In the genomic region with DNA sequence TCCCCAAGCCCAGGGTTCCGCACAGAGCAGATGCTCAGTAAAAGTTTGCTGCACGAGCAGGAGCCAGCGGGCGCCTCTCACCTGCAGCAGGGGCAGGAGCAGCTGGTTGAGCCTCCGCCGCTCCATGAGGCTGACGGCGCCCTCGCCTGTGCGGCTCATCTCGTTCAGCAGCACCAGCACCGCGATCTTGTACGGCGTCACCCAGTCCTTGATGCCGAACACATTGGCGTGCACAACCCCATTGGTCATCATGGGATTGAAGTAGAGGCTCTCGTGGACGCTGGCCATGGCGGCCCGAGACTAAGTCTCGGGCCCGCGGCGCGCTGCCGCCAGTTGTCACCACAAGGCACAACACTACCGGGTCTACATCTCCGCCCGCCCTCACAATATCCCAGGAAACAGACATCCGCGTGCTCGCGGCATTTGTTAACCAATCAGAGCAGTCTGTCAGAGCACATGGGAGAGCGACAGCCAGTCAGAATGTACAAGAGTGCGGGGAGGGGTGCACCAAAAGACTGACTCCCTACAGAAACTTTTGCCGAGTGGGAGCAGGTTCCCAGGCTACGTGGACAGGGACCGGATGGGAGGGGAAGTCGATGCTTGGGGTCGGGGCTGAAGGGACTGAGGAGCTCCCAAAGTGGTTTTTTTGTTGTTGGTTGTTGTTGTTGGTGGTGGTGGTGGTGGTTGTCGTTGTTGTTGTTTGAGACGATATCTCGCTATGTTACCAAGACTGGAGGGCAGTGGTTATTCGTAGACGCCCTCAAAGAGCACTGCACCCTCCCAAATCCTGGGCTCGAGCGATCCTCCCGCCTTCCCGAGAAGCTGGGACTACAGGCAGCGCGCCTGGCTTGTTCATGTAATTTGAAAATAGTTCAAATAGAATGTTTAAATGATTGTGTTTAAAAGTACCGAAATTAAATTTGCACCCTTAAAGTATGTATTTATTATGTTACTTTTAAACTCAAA, we compare ENCODE assay signal across 8 cellular contexts. TPM values are rescaled to one million over a fixed set of nuclear protein-coding genes. Genes with fewer than 3 reads are reported as not detected.
DNase-seq lines count a peak whose midpoint lies in the region; ATAC-seq and TF ChIP-seq lines count a peak whose summit lies in the region.

A gene with protein sequence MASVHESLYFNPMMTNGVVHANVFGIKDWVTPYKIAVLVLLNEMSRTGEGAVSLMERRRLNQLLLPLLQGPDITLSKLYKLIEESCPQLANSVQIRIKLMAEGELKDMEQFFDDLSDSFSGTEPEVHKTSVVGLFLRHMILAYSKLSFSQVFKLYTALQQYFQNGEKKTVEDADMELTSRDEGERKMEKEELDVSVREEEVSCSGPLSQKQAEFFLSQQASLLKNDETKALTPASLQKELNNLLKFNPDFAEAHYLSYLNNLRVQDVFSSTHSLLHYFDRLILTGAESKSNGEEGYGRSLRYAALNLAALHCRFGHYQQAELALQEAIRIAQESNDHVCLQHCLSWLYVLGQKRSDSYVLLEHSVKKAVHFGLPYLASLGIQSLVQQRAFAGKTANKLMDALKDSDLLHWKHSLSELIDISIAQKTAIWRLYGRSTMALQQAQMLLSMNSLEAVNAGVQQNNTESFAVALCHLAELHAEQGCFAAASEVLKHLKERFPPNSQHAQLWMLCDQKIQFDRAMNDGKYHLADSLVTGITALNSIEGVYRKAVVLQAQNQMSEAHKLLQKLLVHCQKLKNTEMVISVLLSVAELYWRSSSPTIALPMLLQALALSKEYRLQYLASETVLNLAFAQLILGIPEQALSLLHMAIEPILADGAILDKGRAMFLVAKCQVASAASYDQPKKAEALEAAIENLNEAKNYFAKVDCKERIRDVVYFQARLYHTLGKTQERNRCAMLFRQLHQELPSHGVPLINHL (minus strand): TSS at position 359 of the 966 bp plus-strand sequence. CDS start 71 bp downstream, at position 288.

- ATAC-seq in GM18502 (IDR thresholded peaks at IDR 0.05; ENCODE audit: poor library complexity, unreplicated experiment), result peak; percentile 96
- ATAC-seq in HG02970 (IDR thresholded peaks at IDR 0.05; ENCODE audit: low FRiP score, unreplicated experiment), result peak; percentile 98
- peak; percentile 100 for ATAC-seq in right cardiac atrium

- H3K27ac ChIP-seq in ascending aorta, result peak within 1 kb of the TSS; percentile 81 to 84
- H3K27ac ChIP-seq in right cardiac atrium (ENCODE audit: low read length), result peak within 1 kb of the TSS; percentile 78
- H3K27ac ChIP-seq in uterus, result peak within 1 kb of the TSS; percentile 65 to 72

- H3K9me3 Mint-ChIP-seq in T-helper 2 cell treated with Interferon-gamma antibody and Interleukin-4, amounts not matched to agents 5 μg/mL and 100 μg/mL, for 36 hours, result no peaks in the 10 kb centered on the region

- DNase-seq in NCI-H1930 (lab: John Stamatoyannopoulos, UW), result peak; percentile 95 to 96
- DNase-seq in T-helper 2 cell treated with Interferon-gamma antibody and Interleukin-4, amounts not matched to agents 5 μg/mL and 100 μg/mL, for 36 hours (ENCODE audit: low spot score), result peak; percentile 93
- peak; percentile 94 to 99 for DNase-seq in ascending aorta (ENCODE audit: low spot score in 2 of 2)
- DNase-seq in right cardiac atrium, result peak; percentile 94 to 97 (median 95)
- peak; percentile 96 for DNase-seq in pulmonary artery endothelial cell (ENCODE audit: low read depth, low spot score)
- peak; percentile 91 to 94 for DNase-seq in uterus

- H3K4me3 ChIP-seq in ascending aorta, result peak within 1 kb of the TSS; percentile 93 to 97
- H3K4me3 ChIP-seq in right cardiac atrium (ENCODE audit: low read length), result peak within 1 kb of the TSS; percentile 78
- H3K4me3 ChIP-seq in uterus, result peak within 1 kb of the TSS; percentile 92 to 99

- peak; percentile 64 to 71 for TF ChIP-seq POLR2A in uterus (IDR thresholded peaks at IDR 0.05)

- WGBS in right cardiac atrium, result under 1% methylated on average over 53 of the region's 53 CpGs

- H3K27me3 Mint-ChIP-seq in T-helper 2 cell treated with Interferon-gamma antibody and Interleukin-4, amounts not matched to agents 5 μg/mL and 100 μg/mL, for 36 hours (ENCODE audit: low read depth), result peaks cover 3% of the 10 kb centered on the region

- H3K36me3 Mint-ChIP-seq in T-helper 2 cell treated with Interferon-gamma antibody and Interleukin-4, amounts not matched to agents 5 μg/mL and 100 μg/mL, for 36 hours (ENCODE audit: low read depth), result peaks cover 8% of the 10 kb centered on the region

- no peaks in the 10 kb centered on the region for H3K9me3 ChIP-seq in ascending aorta
- H3K9me3 ChIP-seq in right cardiac atrium (ENCODE audit: control insufficient read depth, low read length), result no peaks in the 10 kb centered on the region
- no peaks in the 10 kb centered on the region for H3K9me3 ChIP-seq in uterus

- peak within 1 kb of the TSS; percentile 98 for H3K27ac Mint-ChIP-seq in T-helper 2 cell treated with Interferon-gamma antibody and Interleukin-4, amounts not matched to agents 5 μg/mL and 100 μg/mL, for 36 hours

- peaks cover 20% of the 10 kb centered on the region for H3K4me1 Mint-ChIP-seq in T-helper 2 cell treated with Interferon-gamma antibody and Interleukin-4, amounts not matched to agents 5 μg/mL and 100 μg/mL, for 36 hours (ENCODE audit: low read depth)

- H3K27me3 ChIP-seq in ascending aorta, result no peaks in the 10 kb centered on the region
- H3K27me3 ChIP-seq in right cardiac atrium (ENCODE audit: control insufficient read depth, insufficient read depth), result no peaks in the 10 kb centered on the region
- no peaks in the 10 kb centered on the region for H3K27me3 ChIP-seq in uterus

- H3K4me3 Mint-ChIP-seq in T-helper 2 cell treated with Interferon-gamma antibody and Interleukin-4, amounts not matched to agents 5 μg/mL and 100 μg/mL, for 36 hours, result peak within 1 kb of the TSS; percentile 96

- H3K36me3 ChIP-seq in ascending aorta (peaks cover 0 to under 1% of the 10 kb centered on the region in 2 donors), uterus (no peaks in the 10 kb centered on the region)

- H3K4me1 ChIP-seq in ascending aorta, result peaks cover 6 to 14% of the 10 kb centered on the region in 2 donors
- H3K4me1 ChIP-seq in right cardiac atrium (ENCODE audit: control insufficient read depth, insufficient read depth, low read length), result no peaks in the 10 kb centered on the region
- H3K4me1 ChIP-seq in uterus, result peaks cover 0 to 6% of the 10 kb centered on the region in 2 donors

- TF ChIP-seq CTCF in ascending aorta (IDR thresholded peaks at IDR 0.05) (peak in 1 of 3 experiments; percentile 12), uterus (IDR thresholded peaks at IDR 0.05) (no peak)

- intact Hi-C loops in ascending aorta (cut with DNase I) (loop anchor here (1.0 to 2.0 kb wide), 2 partner anchors 48 to 114 kb away; a partner anchor contains a TSS), right cardiac atrium (cut with DNase I) (no loop called here), uterus (cut with DNase I; ENCODE audit: low total_unique reads) (no loop called here)

RNA-seq across cellular contexts. Expression of the gene that starts here (rescaled TPM):
- total RNA-seq in ascending aorta (58.8 TPM), right cardiac atrium (10 to 100 TPM; 59.4 to 64.0 (median 60.4) TPM), pulmonary artery endothelial cell (167 and 171 TPM in 2 replicates), uterus (100 to 1,000 TPM in 2 of 4 donors, 10 to 100 TPM in 2; 79.7 to 243 (median 107) TPM)
- 55.7 TPM for polyA plus RNA-seq in right cardiac atrium

Comparison
In these comparisons a context has a peak if more than half of its experiments do, and no peak if none do; other contexts are left out.
1. Peak in every context shown above with its lines: DNase-seq, ATAC-seq, H3K4me3 ChIP-seq and H3K27ac ChIP-seq.